1 cellular context compared by ENCODE assay signal in genomic region chr1:54464477-54465146, GRCh38.
TF ChIP-seq lines count a peak whose summit lies in the region.

No MANE protein-coding gene starts in this region.

TF ChIP-seq in K562, 482 proteins besides CTCF, POLR2A, EP300 and RAD21 (continued from another document and continues in another):
- no peak for TF ChIP-seq GTF3C2 (IDR thresholded peaks at IDR 0.05; ENCODE audit: borderline replicate concordance, extremely low read depth, insufficient read length)
- TF ChIP-seq SREBF1 (IDR thresholded peaks at IDR 0.05; ENCODE audit: borderline replicate concordance, low read depth, low read length), result peak; percentile 81; the same call in 1 of the 2 replicates
- no peak for TF ChIP-seq SMARCA5 (IDR thresholded peaks at IDR 0.05)
- no peak; a peak in 1 of 4 replicates for TF ChIP-seq FOXA3 (CRISPR knock-in tag; conservative IDR thresholded peaks at IDR 0.05 in 1 of 2, IDR thresholded peaks at IDR 0.05 in 1 of 2)
- TF ChIP-seq ZBTB49 (CRISPR knock-in tag; IDR thresholded peaks at IDR 0.05; ENCODE audit: borderline replicate concordance), result no peak
- TF ChIP-seq ZFX (CRISPR knock-in tag; IDR thresholded peaks at IDR 0.05), result peak; percentile 87
- no peak for TF ChIP-seq ELK1 (CRISPR knock-in tag; IDR thresholded peaks at IDR 0.05)
- no peak for TF ChIP-seq DDX20 (tag; IDR thresholded peaks at IDR 0.05; ENCODE audit: low read depth)
- TF ChIP-seq GTF2A2 (tag; IDR thresholded peaks at IDR 0.05), result no peak
- peak; percentile 89 for TF ChIP-seq ZNF175 (CRISPR knock-in tag; IDR thresholded peaks at IDR 0.05; ENCODE audit: low read depth)
- TF ChIP-seq RREB1 (CRISPR knock-in tag; IDR thresholded peaks at IDR 0.05), result peak; percentile 36; the same call in 1 of the 2 replicates
- TF ChIP-seq ZNF592 (IDR thresholded peaks at IDR 0.05), result peak; percentile 45
- peak; percentile 92 for TF ChIP-seq MTA2 (IDR thresholded peaks at IDR 0.05; ENCODE audit: low read depth)
- no peak for TF ChIP-seq CHD4 (IDR thresholded peaks at IDR 0.05; ENCODE audit: insufficient read depth, insufficient replicate concordance, low read depth, low read length, poor library complexity, severe bottlenecking)
- TF ChIP-seq CTCFL (IDR thresholded peaks at IDR 0.05; ENCODE audit: borderline replicate concordance, insufficient read depth, low read depth, low read length, poor library complexity, severe bottlenecking), result no peak
- no peak for TF ChIP-seq HDAC8 (tag; IDR thresholded peaks at IDR 0.05)
- no peak for TF ChIP-seq PATZ1 (CRISPR knock-in tag; IDR thresholded peaks at IDR 0.05; ENCODE audit: borderline replicate concordance)
- TF ChIP-seq CUX1 (CRISPR knock-in tag; IDR thresholded peaks at IDR 0.05), result peak; percentile 80; the same call in 1 of the 2 replicates
- no peak for TF ChIP-seq HNRNPH1 (optimal IDR thresholded peaks at IDR 0.05; ENCODE audit: low read depth, low read length)
- TF ChIP-seq CBX1 (IDR thresholded peaks at IDR 0.05; ENCODE audit: low read depth), result no peak
- no peak for TF ChIP-seq ZNF717 (CRISPR knock-in tag; IDR thresholded peaks at IDR 0.05)
- TF ChIP-seq CC2D1A (IDR thresholded peaks at IDR 0.05), result peak; percentile 95; the same call in 1 of the 2 replicates
- peak; percentile 98 for TF ChIP-seq KLF16 (IDR thresholded peaks at IDR 0.05)
